9 cellular contexts compared by ENCODE assay signal in the genomic region with DNA sequence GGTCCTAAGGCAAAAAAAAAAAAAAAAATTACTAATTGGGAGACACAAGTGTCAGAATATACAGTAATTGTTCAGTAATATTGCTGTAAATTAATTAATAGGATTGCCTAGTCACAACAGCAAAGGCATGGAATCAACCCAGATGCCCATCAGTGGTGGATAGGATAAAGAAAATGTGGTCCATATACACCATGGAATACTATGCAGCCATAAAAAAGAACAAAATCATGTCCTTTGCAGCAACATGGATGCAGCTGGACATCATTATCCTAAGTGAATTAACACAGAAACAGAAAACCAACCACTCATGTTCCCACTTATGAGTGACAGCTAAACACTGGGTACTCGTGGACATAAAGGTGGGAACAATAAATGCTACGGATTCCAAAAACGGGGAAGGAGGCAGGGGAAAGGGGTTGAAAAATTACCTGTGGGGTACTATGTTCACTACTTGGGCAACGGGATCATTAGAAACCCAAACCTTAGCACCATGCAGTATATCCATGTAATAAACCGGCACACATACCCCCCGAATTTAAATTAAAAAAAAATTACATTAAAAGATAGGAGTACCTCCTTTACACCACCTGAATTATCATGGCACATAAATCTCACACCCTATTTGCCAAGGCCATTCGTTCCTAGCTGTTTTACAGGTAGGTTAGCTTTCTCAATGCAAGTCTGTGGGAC. TPM values are rescaled to one million over a fixed set of nuclear protein-coding genes. Genes with fewer than 3 reads are reported as not detected.
DNase-seq lines count a peak whose midpoint lies in the region; ATAC-seq and TF ChIP-seq lines count a peak whose summit lies in the region.
"Had no signal": no experiment of that assay in that cellular context is flagged by ENCODE, and none has a peak within 500 bp of the region (broad histone marks: within the 10 kb centered on the region; RNA-seq: fewer than 3 reads in every experiment).

No MANE protein-coding gene starts in this region.

- ATAC-seq in upper lobe of left lung (ENCODE audit: low FRiP score in 2 of 2), result no peak
- no peak for ATAC-seq in GM21367 (IDR thresholded peaks at IDR 0.05; ENCODE audit: unreplicated experiment)

- H3K79me1 ChIP-seq in mesendoderm (ENCODE audit: low read length), result peaks cover 14% of the 10 kb centered on the region

- peaks cover 1% of the 10 kb centered on the region for H3K36me3 Mint-ChIP-seq in activated naive CD4-positive, alpha-beta T cell treated with anti-CD3 and anti-CD28 coated beads, Interleukin-2, amount 50 U/mL, for 24 hours

- no peaks in the 10 kb centered on the region for H3K9me3 ChIP-seq in ascending aorta
- H3K9me3 ChIP-seq in upper lobe of left lung, result no peaks in the 10 kb centered on the region

- TF ChIP-seq CTCF in ascending aorta (IDR thresholded peaks at IDR 0.05), result no peak
- no peak for TF ChIP-seq CTCF in upper lobe of left lung (IDR thresholded peaks at IDR 0.05)

- H3K79me2 ChIP-seq in mesendoderm (ENCODE audit: control insufficient read depth, insufficient read depth, low read length), result peaks cover 39% of the 10 kb centered on the region

- H3K56ac ChIP-seq in mesendoderm (ENCODE audit: low read length), result peak overlapping the region; percentile 47

- H4K8ac ChIP-seq in mesendoderm (ENCODE audit: low read depth, low read length), result no peak overlapping the region

- no peaks in the 10 kb centered on the region for H3K27me3 Mint-ChIP-seq in activated naive CD4-positive, alpha-beta T cell treated with anti-CD3 and anti-CD28 coated beads, Interleukin-2, amount 50 U/mL, for 24 hours

- no peak overlapping the region for H3K18ac ChIP-seq in mesendoderm (ENCODE audit: low read length)

- H3K4me3 Mint-ChIP-seq in activated naive CD4-positive, alpha-beta T cell treated with anti-CD3 and anti-CD28 coated beads, Interleukin-2, amount 50 U/mL, for 24 hours, result peak overlapping the region; percentile 96

- H2AK5ac ChIP-seq in mesendoderm (ENCODE audit: low read length), result no peak overlapping the region

- H3K4me3 ChIP-seq in ascending aorta, result peak overlapping the region; percentile 88 to 94
- no peak overlapping the region for H3K4me3 ChIP-seq in mesendoderm (ENCODE audit: low read length)
- peak overlapping the region in 3 of 4 donors; percentile 73 to 99 (median 82) for H3K4me3 ChIP-seq in upper lobe of left lung

- no peak for TF ChIP-seq EP300 in upper lobe of left lung (IDR thresholded peaks at IDR 0.05)

- no peak for DNase-seq in activated naive CD4-positive, alpha-beta T cell (lab: John Stamatoyannopoulos, UW)
- DNase-seq in ascending aorta (ENCODE audit: low spot score in 2 of 2), result no peak
- no peak for DNase-seq in mesendoderm
- DNase-seq in upper lobe of left lung, result no peak
- no peak for DNase-seq in NCI-H2107 treated with DMSO at 0.1 percent for 48 hours (lab: John Stamatoyannopoulos, UW; ENCODE audit: unreplicated experiment)
- DNase-seq in occipital lobe (lab: John Stamatoyannopoulos, UW), result no peak

- H3K36me3 ChIP-seq in ascending aorta (no peaks in the 10 kb centered on the region), mesendoderm (ENCODE audit: control insufficient read depth, insufficient read depth, low read length) (no peaks in the 10 kb centered on the region), upper lobe of left lung (no peaks in the 10 kb centered on the region)

- no peaks in the 10 kb centered on the region for H3K9me3 Mint-ChIP-seq in activated naive CD4-positive, alpha-beta T cell treated with anti-CD3 and anti-CD28 coated beads, Interleukin-2, amount 50 U/mL, for 24 hours

- H3K9ac ChIP-seq in mesendoderm (ENCODE audit: low read length), result no peak overlapping the region

- intact Hi-C loops in ascending aorta (cut with DNase I), result loop anchor here (5.0 to 10.0 kb wide), 3 partner anchors 160 to 292 kb away; a partner anchor contains a TSS

- no peak overlapping the region for H4K5ac ChIP-seq in mesendoderm (ENCODE audit: low read length)

- H3K27me3 ChIP-seq in ascending aorta, result no peaks in the 10 kb centered on the region
- H3K27me3 ChIP-seq in mesendoderm (ENCODE audit: insufficient read depth, low read length, poor library complexity), result no peaks in the 10 kb centered on the region
- H3K27me3 ChIP-seq in upper lobe of left lung, result no peaks in the 10 kb centered on the region

- peak overlapping the region; percentile 100 for H3K27ac Mint-ChIP-seq in activated naive CD4-positive, alpha-beta T cell treated with anti-CD3 and anti-CD28 coated beads, Interleukin-2, amount 50 U/mL, for 24 hours

- TF ChIP-seq POLR2A in upper lobe of left lung (IDR thresholded peaks at IDR 0.05), result no peak

- H3K4me2 ChIP-seq in mesendoderm (ENCODE audit: low read length), result no peak overlapping the region

- H3K4me1 ChIP-seq in ascending aorta (peaks cover 0 to 15% of the 10 kb centered on the region in 2 donors), mesendoderm (ENCODE audit: control insufficient read depth, low read depth, low read length) (peaks cover 9% of the 10 kb centered on the region), upper lobe of left lung (peaks cover 12 to 18% (median 18%) of the 10 kb centered on the region in 4 donors)

- H3K4me1 Mint-ChIP-seq in activated naive CD4-positive, alpha-beta T cell treated with anti-CD3 and anti-CD28 coated beads, Interleukin-2, amount 50 U/mL, for 24 hours, result peaks cover 32% of the 10 kb centered on the region

- H3K4ac ChIP-seq in mesendoderm (ENCODE audit: low read depth, low read length), result no peak overlapping the region

- H2BK5ac ChIP-seq in mesendoderm (ENCODE audit: low read length), result no peak overlapping the region

- no peak overlapping the region for H3K23ac ChIP-seq in mesendoderm (ENCODE audit: low read length)

- H2BK120ac ChIP-seq in mesendoderm (ENCODE audit: low read depth, low read length), result no peak overlapping the region

- H3K27ac ChIP-seq in ascending aorta (peak overlapping the region; percentile 96 to 98), mesendoderm (ENCODE audit: low read depth, low read length) (no peak overlapping the region), upper lobe of left lung (peak overlapping the region; percentile 95 to 99 (median 96))

- no CpG with 5 or more reads among the region's 7 CpGs for WGBS in mesendoderm (ENCODE audit: extremely low coverage, insufficient coverage, low lambda C conversion rate)
- 57 to 61% methylated on average over 7 of the region's 7 CpGs for WGBS in upper lobe of left lung, 2 donors

- no peak overlapping the region for H2BK15ac ChIP-seq in mesendoderm (replicated peaks; ENCODE audit: low read depth)

RNA-seq across cellular contexts. Expression of a gene that starts 0.7 kb away (rescaled TPM):
- total RNA-seq in ascending aorta (68.9 TPM), upper lobe of left lung (10 to 100 TPM; 15.5 to 78.5 (median 23.9) TPM), occipital lobe (149 TPM)
- 263 TPM for polyA plus RNA-seq in mesendoderm (2013, experiment 1 of 2)
- polyA plus RNA-seq in mesendoderm (2013, experiment 2 of 2), result 260 TPM

RNA-seq across cellular contexts. Expression of a gene that starts 33.4 kb away (rescaled TPM):
- not detected for total RNA-seq in ascending aorta
- polyA plus RNA-seq in mesendoderm (2013, experiment 1 of 2), result 0.81 TPM
- 0.91 TPM for polyA plus RNA-seq in mesendoderm (2013, experiment 2 of 2)
- total RNA-seq in upper lobe of left lung, result 10 to 100 TPM in 1 of 6 donors, 1 to 10 TPM in 1, under 1 TPM in 3, not detected in 1; 0.13 to 31.0 (median 0.61) TPM
- total RNA-seq in occipital lobe, result not detected
- total RNA-seq: liver had no signal
- polyA plus RNA-seq: liver had no signal
